Comparison of ENCODE assay signal across 16 cellular contexts in genomic region chr17:51353296-51353695, GRCh38.
"Had no signal": no experiment of that assay in that cellular context is flagged by ENCODE, and none has a peak within 500 bp of the region (broad histone marks: within the 10 kb centered on the region; RNA-seq: fewer than 3 reads in every experiment).

No MANE protein-coding gene starts in this region.

- ATAC-seq: effector memory CD8-positive, alpha-beta T cell; left lobe of liver; mucosa of descending colon; naive thymus-derived CD8-positive, alpha-beta T cell; right cardiac atrium; stimulated activated naive CD8-positive, alpha-beta T cell treated with anti-CD3 and anti-CD28 coated beads, Interleukin-15, Interleukin-2, amounts not matched to agents 100 U/mL and 50 U/mL, for 24 hours had no signal

- H3K4me2 ChIP-seq: smooth muscle cell had no signal

- H3K27ac ChIP-seq: esophagus squamous epithelium, ovary, testis, tibial nerve had no signal

- DNase-seq: cortex of kidney; effector memory CD8-positive, alpha-beta T cell; esophagus squamous epithelium; foreskin fibroblast; mucosa of descending colon; naive thymus-derived CD8-positive, alpha-beta T cell; nucleus accumbens; ovary; right cardiac atrium; stimulated activated CD4-positive, alpha-beta T cell treated with anti-CD3 and anti-CD28 coated beads, Interleukin-2, amount 100 ng/mL, for 48 hours; stimulated activated naive CD8-positive, alpha-beta T cell treated with anti-CD3 and anti-CD28 coated beads, Interleukin-15, Interleukin-2, amounts not matched to agents 100 U/mL and 50 U/mL, for 24 hours; testis had no signal

- H3K4me3 ChIP-seq: esophagus squamous epithelium, mucosa of descending colon, ovary, smooth muscle cell, testis, tibial nerve had no signal

- H3K9me3 Mint-ChIP-seq: central memory CD8-positive, alpha-beta T cell; effector memory CD8-positive, alpha-beta T cell; naive thymus-derived CD8-positive, alpha-beta T cell had no signal

- H3K36me3 ChIP-seq: esophagus squamous epithelium, ovary, tibial nerve had no signal

- H3K36me3 Mint-ChIP-seq: naive thymus-derived CD8-positive, alpha-beta T cell had no signal

- H3K27me3 ChIP-seq: ovary, testis, tibial nerve had no signal

- H3K4me1 Mint-ChIP-seq: central memory CD8-positive, alpha-beta T cell had no signal

- H3K9me3 ChIP-seq: esophagus squamous epithelium, mucosa of descending colon, ovary, testis, tibial nerve had no signal

- H3K27ac Mint-ChIP-seq: effector memory CD8-positive, alpha-beta T cell; naive thymus-derived CD8-positive, alpha-beta T cell had no signal

- H3K4me3 Mint-ChIP-seq: central memory CD8-positive, alpha-beta T cell; effector memory CD8-positive, alpha-beta T cell; naive thymus-derived CD8-positive, alpha-beta T cell had no signal
